Comparison of ENCODE assay signal across 21 cellular contexts in genomic region chr5:39772307-39772706, GRCh38.
DNase-seq lines count a peak whose midpoint lies in the region; ATAC-seq and TF ChIP-seq lines count a peak whose summit lies in the region.
"Had no signal": no experiment of that assay in that cellular context is flagged by ENCODE, and none has a peak within 500 bp of the region (broad histone marks: within the 10 kb centered on the region; RNA-seq: fewer than 3 reads in every experiment).

No MANE protein-coding gene starts in this region.

- H3K4me3 Mint-ChIP-seq in progenitor cell of endocrine pancreas (ENCODE audit: low read depth), result no peak overlapping the region
- H3K4me3 Mint-ChIP-seq: CD8-positive, alpha-beta T cell had no signal

- no peak overlapping the region for H2AK5ac ChIP-seq in mesenchymal stem cell (ENCODE audit: low read length, severe bottlenecking)

- no peak overlapping the region for H4K91ac ChIP-seq in mesenchymal stem cell (ENCODE audit: low read length)

- H3K4me1 ChIP-seq in mesenchymal stem cell (ENCODE audit: control insufficient read depth, insufficient read depth, low read depth, low read length), result peaks cover 3% of the 10 kb centered on the region

- H3K27ac ChIP-seq in mesenchymal stem cell (ENCODE audit: low read length, poor library complexity, severe bottlenecking), result no peak overlapping the region
- H3K27ac ChIP-seq: KMS-11, PC-9, RWPE1 had no signal

- ATAC-seq in GM18519 (IDR thresholded peaks at IDR 0.05; ENCODE audit: low FRiP score, unreplicated experiment), result no peak
- ATAC-seq: CD8-positive, alpha-beta T cell had no signal

- DNase-seq in EH (ENCODE audit: low read depth), result peak; percentile 76
- peak; percentile 6 for DNase-seq in H7
- DNase-seq in SK-MEL-5 (ENCODE audit: low read depth, low spot score), result peak; percentile 41
- peak; percentile 42 for DNase-seq in mesenchymal stem cell
- no peak for DNase-seq in progenitor cell of endocrine pancreas (ENCODE audit: low spot score, unreplicated experiment)
- DNase-seq in NCI-H748 (lab: John Stamatoyannopoulos, UW; ENCODE audit: unreplicated experiment), result no peak
- no peak for DNase-seq in DMS 273 treated with DMSO at 0.1 percent for 48 hours (lab: John Stamatoyannopoulos, UW)
- DNase-seq: AML-193; C1 segment of cervical spinal cord; CD8-positive, alpha-beta T cell; DMS153; NCI-H1105; NCI-H2081; NCI-H2171 treated with DMSO at 0.1 percent for 48 hours; NCI-H526; PC-9; SHP77 treated with DMSO at 0.1 percent for 48 hours; SK-N-SH had no signal

- H2BK12ac ChIP-seq in mesenchymal stem cell (ENCODE audit: low read length in 2 of 2), result no peak overlapping the region

- H3K23ac ChIP-seq in mesenchymal stem cell (ENCODE audit: low read length in 2 of 2), result no peak overlapping the region

- no peak overlapping the region for H3K18ac ChIP-seq in mesenchymal stem cell (ENCODE audit: low read depth in 1 of 2, low read length in 2 of 2)

- no peaks in the 10 kb centered on the region for H3K36me3 Mint-ChIP-seq in progenitor cell of endocrine pancreas (ENCODE audit: insufficient read depth)
- H3K36me3 Mint-ChIP-seq: CD8-positive, alpha-beta T cell had no signal

- H2AFZ ChIP-seq in mesenchymal stem cell (ENCODE audit: low read depth, low read length), result no peak overlapping the region
- H2AFZ ChIP-seq: PC-9 had no signal

- H3K14ac ChIP-seq in mesenchymal stem cell (ENCODE audit: low read length in 2 of 2), result no peak overlapping the region

- in situ Hi-C loops in SK-MEL-5 (cut with HindIII; ENCODE audit: low pct_unique_long_range_greater_than_20kb, low sequenced_read_pairs), result no loop called here

- H3K36me3 ChIP-seq in H7 (replicated peaks; ENCODE audit: control insufficient read depth, insufficient read depth, low read length) (no peaks in the 10 kb centered on the region), mesenchymal stem cell (ENCODE audit: control insufficient read depth in 1 of 2, insufficient read depth in 2 of 2, low read depth in 1 of 2, low read length in 2 of 2) (no peaks in the 10 kb centered on the region)

- no peak overlapping the region for H2BK120ac ChIP-seq in mesenchymal stem cell (ENCODE audit: low read depth, low read length)

- H3K4me2 ChIP-seq in mesenchymal stem cell (ENCODE audit: low read length, poor library complexity, severe bottlenecking), result no peak overlapping the region
- H3K4me2 ChIP-seq: KMS-11, PC-9, SK-N-SH had no signal

- 75% methylated on average over 2 of the region's 2 CpGs for WGBS in mesenchymal stem cell

- H3K4me3 ChIP-seq in H7 (ENCODE audit: insufficient read depth, low read depth, low read length), result no peak overlapping the region
- H3K4me3 ChIP-seq in mesenchymal stem cell (ENCODE audit: insufficient read depth in 1 of 2, low read depth in 1 of 2, low read length in 2 of 2), result no peak overlapping the region
- H3K4me3 ChIP-seq: PC-9 had no signal

- no peak overlapping the region for H2BK5ac ChIP-seq in mesenchymal stem cell (ENCODE audit: low read depth, low read length, poor library complexity, severe bottlenecking)

- H3K27me3 Mint-ChIP-seq in progenitor cell of endocrine pancreas, result no peaks in the 10 kb centered on the region

- H2BK15ac ChIP-seq in mesenchymal stem cell (ENCODE audit: low read depth, poor library complexity, severe bottlenecking), result no peak overlapping the region

- no peak for TF ChIP-seq CTCF in progenitor cell of endocrine pancreas (IDR thresholded peaks at IDR 0.05; ENCODE audit: unreplicated experiment)

- H3K4ac ChIP-seq in mesenchymal stem cell (ENCODE audit: low read depth in 1 of 2, low read length in 2 of 2), result no peak overlapping the region

- H3K4me1 Mint-ChIP-seq in progenitor cell of endocrine pancreas (ENCODE audit: low read depth), result no peaks in the 10 kb centered on the region

- no peak overlapping the region for H3K27ac Mint-ChIP-seq in progenitor cell of endocrine pancreas
- H3K27ac Mint-ChIP-seq: CD8-positive, alpha-beta T cell had no signal

- no peak overlapping the region for H3K9ac ChIP-seq in mesenchymal stem cell (ENCODE audit: low read length)
- H3K9ac ChIP-seq: KMS-11, SK-N-SH had no signal

- peaks cover 3% of the 10 kb centered on the region for H3K9me3 Mint-ChIP-seq in progenitor cell of endocrine pancreas (ENCODE audit: low read depth)
- H3K9me3 Mint-ChIP-seq: CD8-positive, alpha-beta T cell had no signal

- no peaks in the 10 kb centered on the region for H3K79me1 ChIP-seq in mesenchymal stem cell (replicated peaks; ENCODE audit: low read length, poor library complexity, severe bottlenecking)

- H4K8ac ChIP-seq in mesenchymal stem cell (ENCODE audit: low read length), result no peak overlapping the region

- H3K27me3 ChIP-seq in H7 (ENCODE audit: control insufficient read depth, insufficient read depth, low read length) (no peaks in the 10 kb centered on the region), mesenchymal stem cell (ENCODE audit: control insufficient read depth in 1 of 2, insufficient read depth in 1 of 2, low read length in 2 of 2) (no peaks in the 10 kb centered on the region)

- no peaks in the 10 kb centered on the region for H3K9me3 ChIP-seq in mesenchymal stem cell (ENCODE audit: control insufficient read depth, low read length)
- H3K9me3 ChIP-seq: SK-N-SH had no signal

Comparison
In these comparisons a context has a peak if more than half of its experiments do, and no peak if none do; other contexts are left out.
1. DNase-seq: peak in EH (single experiment), H7 (single experiment), SK-MEL-5 (single experiment) and mesenchymal stem cell (single experiment); none in progenitor cell of endocrine pancreas (single experiment), NCI-H748 (single experiment) and DMS 273 treated with DMSO at 0.1 percent for 48 hours (single experiment).